Comparison of ENCODE assay signal across 13 cellular contexts in the genomic region with DNA sequence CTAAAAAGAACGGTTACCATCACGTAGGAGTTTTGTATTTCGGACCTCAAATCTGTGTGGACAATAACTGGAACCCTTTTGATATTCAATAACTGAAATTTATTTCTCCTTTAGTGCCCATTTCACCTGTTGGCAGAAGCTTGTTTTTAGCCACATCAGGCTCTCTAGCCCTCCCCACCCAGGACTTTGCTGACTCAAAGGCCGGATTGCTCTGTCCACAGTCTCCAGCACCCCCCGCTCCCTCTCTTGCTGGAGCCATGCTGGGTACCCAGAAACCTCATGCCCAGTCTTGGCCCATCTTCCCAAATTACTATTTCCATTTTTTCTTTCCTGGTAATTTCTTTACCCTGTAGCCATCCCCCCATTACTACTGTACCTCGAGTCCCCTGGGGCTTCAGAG. TPM values are rescaled to one million over a fixed set of nuclear protein-coding genes. Genes with fewer than 3 reads are reported as not detected.
DNase-seq lines count a peak whose midpoint lies in the region; ATAC-seq, FAIRE-seq and TF ChIP-seq lines count a peak whose summit lies in the region.
"Had no signal": no experiment of that assay in that cellular context is flagged by ENCODE, and none has a peak within 500 bp of the region (broad histone marks: within the 10 kb centered on the region; RNA-seq: fewer than 3 reads in every experiment).

No MANE protein-coding gene starts in this region.

- H3K36me3 ChIP-seq in gastrocnemius medialis: no peaks in the 10 kb centered on the region

- CTCF ChIA-PET in T-cell (lab: Charles Lee): no interaction called here

- no peak for ATAC-seq in T-cell (replicated peaks in 1 of 4)
- no peak for ATAC-seq in gastrocnemius medialis

- in situ Hi-C loops in gastrocnemius medialis (cut with MboI; ENCODE audit: low sequenced_read_pairs in 4 of 4): no loop called here

- intact Hi-C loops in gastrocnemius medialis (cut with DNase I; ENCODE audit: low total_unique reads): no loop called here

- no peaks in the 10 kb centered on the region for H3K27me3 Mint-ChIP-seq in T-helper 2 cell treated with Interferon-gamma antibody and Interleukin-4, amounts not matched to agents 5 μg/mL and 100 μg/mL, for 36 hours (ENCODE audit: low read depth)
- H3K27me3 Mint-ChIP-seq in T-cell: no peaks in the 10 kb centered on the region

- POLR2A ChIA-PET in T-cell (lab: Charles Lee): no interaction called here

- no peaks in the 10 kb centered on the region for H3K9me3 Mint-ChIP-seq in T-helper 2 cell treated with Interferon-gamma antibody and Interleukin-4, amounts not matched to agents 5 μg/mL and 100 μg/mL, for 36 hours
- H3K9me3 Mint-ChIP-seq in T-cell: no peaks in the 10 kb centered on the region
- H3K9me3 Mint-ChIP-seq: mesothelial cell of epicardium had no signal

- H3K36me3 Mint-ChIP-seq in T-helper 2 cell treated with Interferon-gamma antibody and Interleukin-4, amounts not matched to agents 5 μg/mL and 100 μg/mL, for 36 hours (ENCODE audit: low read depth): no peaks in the 10 kb centered on the region
- no peaks in the 10 kb centered on the region for H3K36me3 Mint-ChIP-seq in T-cell
- H3K36me3 Mint-ChIP-seq: mesothelial cell of epicardium had no signal

- peaks cover 38% of the 10 kb centered on the region for H3K4me1 Mint-ChIP-seq in T-helper 2 cell treated with Interferon-gamma antibody and Interleukin-4, amounts not matched to agents 5 μg/mL and 100 μg/mL, for 36 hours (ENCODE audit: low read depth)
- H3K4me1 Mint-ChIP-seq in T-cell: peaks cover 26 to 31% (median 27%) of the 10 kb centered on the region in 3 donors

- no peak for FAIRE-seq in GM19239 (lab: Jason Lieb, UNC)
- FAIRE-seq: H54 had no signal

- H3K27ac ChIP-seq in gastrocnemius medialis: peak overlapping the region in 3 of 4 donors; percentile 42 to 47 (median 45)

- peak overlapping the region in 2 of 4 donors; percentile 30 to 32 for H3K4me3 ChIP-seq in gastrocnemius medialis

- peaks cover 0 to 2% (median 0%) of the 10 kb centered on the region in 3 donors for H3K27me3 ChIP-seq in gastrocnemius medialis

- no peaks in the 10 kb centered on the region for H3K4me1 ChIP-seq in gastrocnemius medialis

- no peak for TF ChIP-seq CTCF in gastrocnemius medialis (IDR thresholded peaks at IDR 0.05 in 4 of 5, conservative IDR thresholded peaks at IDR 0.05 in 1 of 5)

- DNase-seq in T-helper 2 cell treated with Interferon-gamma antibody and Interleukin-4, amounts not matched to agents 5 μg/mL and 100 μg/mL, for 36 hours (ENCODE audit: low spot score): no peak
- no peak for DNase-seq in T-helper 2 cell
- DNase-seq in T-cell: no peak
- peak; percentile 7 for DNase-seq in fibroblast of peridontal ligament (ENCODE audit: extremely low read depth)
- DNase-seq in gastrocnemius medialis: no peak
- DNase-seq in occipital lobe (lab: John Stamatoyannopoulos, UW): no peak
- DNase-seq in stimulated activated CD4-positive, alpha-beta T cell treated with anti-CD3 and anti-CD28 coated beads, Interleukin-12 subunit alpha, Interleukin-12 subunit beta, amount 100 ng/mL, for 4 hours: no peak
- DNase-seq in GM19239 (ENCODE audit: insufficient read length, low spot score): no peak
- DNase-seq: 8988T, NCI-H69, substantia nigra had no signal

- no peak for TF ChIP-seq POLR2A in gastrocnemius medialis (IDR thresholded peaks at IDR 0.05)

- H3K27ac Mint-ChIP-seq in T-helper 2 cell treated with Interferon-gamma antibody and Interleukin-4, amounts not matched to agents 5 μg/mL and 100 μg/mL, for 36 hours: peak overlapping the region; percentile 93
- peak overlapping the region; percentile 84 to 87 for H3K27ac Mint-ChIP-seq in T-cell

- H3K4me3 Mint-ChIP-seq in T-helper 2 cell treated with Interferon-gamma antibody and Interleukin-4, amounts not matched to agents 5 μg/mL and 100 μg/mL, for 36 hours: peak overlapping the region; percentile 58
- peak overlapping the region; percentile 28 to 81 (median 31) for H3K4me3 Mint-ChIP-seq in T-cell

- no peaks in the 10 kb centered on the region for H3K9me3 ChIP-seq in gastrocnemius medialis

RNA-seq across cellular contexts. Expression of a gene that starts 55.8 kb away (rescaled TPM):
- 10 to 100 TPM; 32.0 to 52.4 (median 42.1) TPM for total RNA-seq in T-cell
- 10 to 100 TPM; 53.4 to 70.7 (median 61.3) TPM for total RNA-seq in gastrocnemius medialis
- 23.7 TPM for total RNA-seq in occipital lobe
